In the genomic region with DNA sequence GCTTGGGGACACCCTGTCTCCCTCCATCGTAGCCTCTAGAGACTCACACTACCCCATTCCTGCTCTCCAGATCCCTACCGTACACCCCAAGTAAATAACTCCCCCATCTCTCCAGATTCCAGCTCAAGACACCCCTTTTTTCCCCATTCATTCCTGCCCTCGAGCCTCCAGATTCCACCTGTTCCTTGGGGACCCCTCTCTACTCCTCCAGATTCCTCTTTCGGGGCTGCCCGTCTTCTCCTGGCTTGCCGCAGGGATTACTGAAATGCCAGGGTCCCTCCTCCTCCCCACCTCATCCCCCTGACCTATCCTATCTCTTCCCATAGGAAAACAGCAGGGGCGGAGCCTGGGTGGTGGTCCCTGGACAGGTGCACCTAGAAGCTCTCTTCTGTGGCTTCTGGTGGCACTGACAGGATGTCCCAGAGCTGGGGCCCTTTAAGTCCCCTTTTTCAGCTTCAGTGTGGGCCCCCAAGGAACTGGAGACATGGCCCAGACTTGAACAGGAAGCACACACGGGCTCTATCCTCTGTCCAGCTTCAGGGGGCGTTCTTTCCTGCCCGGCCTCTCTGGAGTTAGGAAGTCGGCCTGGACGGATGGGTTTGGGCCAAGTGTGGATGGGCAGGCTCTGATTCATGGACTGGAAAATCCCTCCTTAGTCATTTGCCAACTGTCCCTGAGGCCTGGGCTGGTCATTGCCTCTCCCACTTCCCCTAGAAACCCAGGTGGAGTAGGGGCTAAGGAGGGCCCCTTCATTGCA, we compare ENCODE assay signal across 8 cellular contexts. TPM values are rescaled to one million over a fixed set of nuclear protein-coding genes. Genes with fewer than 3 reads are reported as not detected.
DNase-seq lines count a peak whose midpoint lies in the region; ATAC-seq and TF ChIP-seq lines count a peak whose summit lies in the region.

No MANE protein-coding gene starts in this region.

- H3K9me3 Mint-ChIP-seq in activated naive CD8-positive, alpha-beta T cell treated with anti-CD3 and anti-CD28 coated beads, Interleukin-2, amount 10 ng/mL, durations not matched to agents 7 days and 5 days = no peaks in the 10 kb centered on the region

- peak overlapping the region; percentile 94 for H3K27ac Mint-ChIP-seq in activated naive CD8-positive, alpha-beta T cell treated with anti-CD3 and anti-CD28 coated beads, Interleukin-2, amount 10 ng/mL, durations not matched to agents 7 days and 5 days

- H3K4me1 Mint-ChIP-seq in activated naive CD8-positive, alpha-beta T cell treated with anti-CD3 and anti-CD28 coated beads, Interleukin-2, amount 10 ng/mL, durations not matched to agents 7 days and 5 days = peaks cover 25% of the 10 kb centered on the region

- POLR2A ChIA-PET in activated naive CD8-positive, alpha-beta T cell treated with anti-CD3 and anti-CD28 coated beads, Interleukin-2, amount 10 ng/mL, durations not matched to agents 7 days and 5 days (lab: Charles Lee) = interaction anchor here (0.5 to 6.3 kb wide), 13 partner anchors 8 to 120 kb away, joined by 3 to 86 read pairs (median 8); partner anchors contain the start of genes C19orf53 and MRI1

- H3K36me3 ChIP-seq in right atrium auricular region = no peaks in the 10 kb centered on the region
- H3K36me3 ChIP-seq in rectal smooth muscle tissue (ENCODE audit: control insufficient read depth, insufficient read depth, low read length) = no peaks in the 10 kb centered on the region

- H3K9me3 ChIP-seq in right atrium auricular region = no peaks in the 10 kb centered on the region

- no peak overlapping the region for H3K9ac ChIP-seq in rectal smooth muscle tissue (ENCODE audit: low read length)

- H3K27me3 Mint-ChIP-seq in activated naive CD8-positive, alpha-beta T cell treated with anti-CD3 and anti-CD28 coated beads, Interleukin-2, amount 10 ng/mL, durations not matched to agents 7 days and 5 days = no peaks in the 10 kb centered on the region

- peak overlapping the region; percentile 84 to 91 for H3K4me3 ChIP-seq in right atrium auricular region
- H3K4me3 ChIP-seq in rectal smooth muscle tissue (ENCODE audit: low read length) = peak overlapping the region; percentile 72

- H3K36me3 Mint-ChIP-seq in activated naive CD8-positive, alpha-beta T cell treated with anti-CD3 and anti-CD28 coated beads, Interleukin-2, amount 10 ng/mL, durations not matched to agents 7 days and 5 days = peaks cover 7% of the 10 kb centered on the region

- H3K4me3 Mint-ChIP-seq in activated naive CD8-positive, alpha-beta T cell treated with anti-CD3 and anti-CD28 coated beads, Interleukin-2, amount 10 ng/mL, durations not matched to agents 7 days and 5 days = peak overlapping the region; percentile 94

- ATAC-seq in activated naive CD8-positive, alpha-beta T cell treated with anti-CD3 and anti-CD28 coated beads, Interleukin-2, amount 10 ng/mL, durations not matched to agents 7 days and 5 days (ENCODE audit: low read depth) = no peak
- ATAC-seq in HG03520 (IDR thresholded peaks at IDR 0.05; ENCODE audit: unreplicated experiment) (no peak), GM18519 (IDR thresholded peaks at IDR 0.05; ENCODE audit: low FRiP score, unreplicated experiment) (no peak)

- H3K27ac ChIP-seq in C4-2B = peak overlapping the region; percentile 64; the same call in 1 of the 2 replicates
- H3K27ac ChIP-seq in right atrium auricular region = peak overlapping the region; percentile 92
- H3K27ac ChIP-seq in rectal smooth muscle tissue (ENCODE audit: low read depth, low read length) = peak overlapping the region; percentile 34

- TF ChIP-seq CTCF in C4-2B (conservative IDR thresholded peaks at IDR 0.05) (no peak), right atrium auricular region (IDR thresholded peaks at IDR 0.05) (no peak)

- peaks cover 0 to 38% of the 10 kb centered on the region in 2 donors for H3K4me1 ChIP-seq in right atrium auricular region
- peaks cover 14% of the 10 kb centered on the region for H3K4me1 ChIP-seq in rectal smooth muscle tissue (ENCODE audit: control insufficient read depth, insufficient read depth, low read length)

- DNase-seq in HT1080 (ENCODE audit: low read depth) (peak; percentile 96), right atrium auricular region (ENCODE audit: low spot score) (peak; percentile 93), retina (no peak)
- DNase-seq in activated naive CD8-positive, alpha-beta T cell treated with anti-CD3 and anti-CD28 coated beads, Interleukin-2, amount 10 ng/mL, durations not matched to agents 7 days and 5 days = no peak

- no peaks in the 10 kb centered on the region for H3K27me3 ChIP-seq in right atrium auricular region
- H3K27me3 ChIP-seq in rectal smooth muscle tissue (ENCODE audit: control insufficient read depth, insufficient read depth, low read length) = no peaks in the 10 kb centered on the region

RNA-seq across cellular contexts. Expression of gene ZSWIM4, which starts 1.2 kb away (rescaled TPM):
- 1.8 and 2.7 TPM in 2 replicates for total RNA-seq in HT1080 (2014; rRNA removed; shearing (Covaris generic))
- polyA plus RNA-seq in HT1080 (2015; cell fraction: cytosol; rRNA removed) = 8.2 and 9.2 TPM in 2 replicates
- 11.2 and 13.4 TPM in 2 replicates for polyA plus RNA-seq in HT1080 (2015; cell fraction: nucleus; rRNA removed)
- total RNA-seq in activated naive CD8-positive, alpha-beta T cell treated with anti-CD3 and anti-CD28 coated beads, Interleukin-2, amount 10 ng/mL, durations not matched to agents 7 days and 5 days = 1 to 10 TPM; 9.6 to 9.9 TPM
- 1 to 10 TPM; 5.7 to 9.8 TPM for total RNA-seq in right atrium auricular region

RNA-seq across cellular contexts. Expression of gene C19orf53, which starts 22.2 kb away (rescaled TPM):
- total RNA-seq in HT1080 (2014; rRNA removed; shearing (Covaris generic)) = 382 and 486 TPM in 2 replicates
- 252 and 257 TPM in 2 replicates for polyA plus RNA-seq in HT1080 (2015; cell fraction: cytosol; rRNA removed)
- polyA plus RNA-seq in HT1080 (2015; cell fraction: nucleus; rRNA removed) = 58.1 and 68.2 TPM in 2 replicates
- total RNA-seq in activated naive CD8-positive, alpha-beta T cell treated with anti-CD3 and anti-CD28 coated beads, Interleukin-2, amount 10 ng/mL, durations not matched to agents 7 days and 5 days = 10 to 100 TPM; 85.2 to 88.1 TPM
- total RNA-seq in right atrium auricular region = 100 to 1,000 TPM; 272 to 304 TPM

RNA-seq across cellular contexts. Expression of gene MRI1, which starts 32.2 kb away (rescaled TPM):
- total RNA-seq in HT1080 (2014; rRNA removed; shearing (Covaris generic)) = 60.0 and 65.9 TPM in 2 replicates
- 33.3 and 34.9 TPM in 2 replicates for polyA plus RNA-seq in HT1080 (2015; cell fraction: cytosol; rRNA removed)
- 134 and 157 TPM in 2 replicates for polyA plus RNA-seq in HT1080 (2015; cell fraction: nucleus; rRNA removed)
- 10 to 100 TPM; 63.5 to 65.3 TPM for total RNA-seq in activated naive CD8-positive, alpha-beta T cell treated with anti-CD3 and anti-CD28 coated beads, Interleukin-2, amount 10 ng/mL, durations not matched to agents 7 days and 5 days
- 10 to 100 TPM; 18.2 to 19.4 TPM for total RNA-seq in right atrium auricular region

Comparison
In these comparisons a context has a peak if more than half of its experiments do, and no peak if none do; other contexts are left out.
1. H3K27ac ChIP-seq: peak in every context shown above with its lines; median percentile 92 in right atrium auricular region; 64 in C4-2B; 34 in rectal smooth muscle tissue.
2. DNase-seq: peak in HT1080 (single experiment) and right atrium auricular region (single experiment); none in activated naive CD8-positive, alpha-beta T cell treated with anti-CD3 and anti-CD28 coated beads, Interleukin-2, amount 10 ng/mL, durations not matched to agents 7 days and 5 days (single experiment) and retina (single experiment).